17 cellular contexts compared by ENCODE assay signal in the genomic region with DNA sequence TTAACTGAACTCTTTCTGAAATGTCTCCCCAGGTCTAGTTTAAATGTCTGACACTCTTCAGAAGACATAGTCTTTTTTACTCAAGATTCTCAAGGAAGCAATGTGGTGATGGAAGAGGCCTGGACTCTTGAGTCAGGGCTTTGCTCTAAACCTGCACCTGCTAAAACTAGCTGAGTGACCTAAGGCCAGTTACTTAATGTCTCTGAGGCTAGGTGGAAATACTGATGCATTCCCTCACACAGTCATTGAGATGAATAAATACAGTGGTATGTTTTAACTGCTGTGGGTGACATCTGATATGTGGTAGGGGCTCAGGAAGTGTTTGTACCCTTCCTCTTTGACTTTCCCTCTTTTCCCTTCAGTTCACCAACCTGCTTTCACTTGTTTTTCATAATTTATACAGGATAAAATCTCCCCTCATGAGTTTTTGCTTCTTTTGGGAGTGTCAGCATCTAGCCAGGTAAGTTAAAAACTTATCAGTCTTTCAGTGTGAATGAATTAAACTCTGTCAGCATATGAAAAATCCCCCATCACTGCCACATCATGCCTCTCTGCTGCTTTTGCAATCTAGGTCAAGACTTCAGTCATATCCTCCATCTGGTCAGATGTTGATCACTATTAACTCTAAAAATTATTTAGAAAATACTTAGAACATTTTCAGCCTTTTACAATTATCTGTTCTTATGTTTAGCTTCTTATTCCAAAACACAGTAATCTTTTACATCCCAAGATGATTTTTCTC.
"Had no signal": no experiment of that assay in that cellular context is flagged by ENCODE, and none has a peak within 500 bp of the region (broad histone marks: within the 10 kb centered on the region; RNA-seq: fewer than 3 reads in every experiment).

No MANE protein-coding gene starts in this region.

- H3K4me3 Mint-ChIP-seq: brain; central memory CD8-positive, alpha-beta T cell; nephron progenitor cell; T-cell had no signal

- H3K27ac ChIP-seq: coronary artery, suprapubic skin had no signal

- H3K27me3 Mint-ChIP-seq: T-cell had no signal

- H3K36me3 ChIP-seq: suprapubic skin had no signal

- H3K27ac Mint-ChIP-seq: brain, nephron progenitor cell, T-cell had no signal

- H3K4me3 ChIP-seq: coronary artery, suprapubic skin had no signal

- H3K27me3 ChIP-seq: suprapubic skin had no signal

- H3K4me1 ChIP-seq: suprapubic skin had no signal

- H3K4me1 Mint-ChIP-seq: brain; central memory CD8-positive, alpha-beta T cell; T-cell had no signal

- DNase-seq: activated CD4-positive, alpha-beta T cell treated with anti-CD3 and anti-CD28 coated beads for 1 hour; activated gamma-delta T cell; activated T-cell treated with anti-CD3 and anti-CD28 coated beads for 4 hours; glutamatergic neuron; hypothalamus; nephron progenitor cell; occipital lobe; SK-N-SH; stimulated activated CD4-positive, alpha-beta T cell treated with anti-CD3 and anti-CD28 coated beads, Interleukin-15, amount 100 ng/mL, for 24 hours; stimulated activated CD4-positive, alpha-beta T cell treated with anti-CD3 and anti-CD28 coated beads, Interleukin-4, amount 100 ng/mL, for 24 hours; stimulated activated naive CD4-positive, alpha-beta T cell treated with Interleukin-2 at 50 U/mL for 16 hours; T-cell; T1000 had no signal

- H3K9me3 Mint-ChIP-seq: central memory CD8-positive, alpha-beta T cell; T-cell had no signal

- H3K36me3 Mint-ChIP-seq: brain, T-cell had no signal

- ATAC-seq: T-cell had no signal

- H3K9me3 ChIP-seq: SK-N-SH, suprapubic skin had no signal
